Comparison of ENCODE assay signal across 9 cellular contexts in genomic region chr6:37222992-37223391, GRCh38. TPM values are rescaled to one million over a fixed set of nuclear protein-coding genes. Genes with fewer than 3 reads are reported as not detected.
DNase-seq lines count a peak whose midpoint lies in the region; ATAC-seq, FAIRE-seq and TF ChIP-seq lines count a peak whose summit lies in the region.
"Had no signal": no experiment of that assay in that cellular context is flagged by ENCODE, and none has a peak within 500 bp of the region (broad histone marks: within the 10 kb centered on the region; RNA-seq: fewer than 3 reads in every experiment).

No MANE protein-coding gene starts in this region.

- no peaks in the 10 kb centered on the region for H3K27me3 Mint-ChIP-seq in IgD-negative memory B cell
- no peaks in the 10 kb centered on the region for H3K27me3 Mint-ChIP-seq in natural killer cell treated with Interleukin-12 subunit alpha and Interleukin-12 subunit beta and Interleukin-15 and Interleukin-18, amount 100 ng/mL, for 72 hours

- peaks cover 5 to 15% (median 9%) of the 10 kb centered on the region in 3 donors for H3K4me1 Mint-ChIP-seq in IgD-negative memory B cell
- peaks cover 28 to 31% of the 10 kb centered on the region in 2 donors for H3K4me1 Mint-ChIP-seq in natural killer cell treated with Interleukin-12 subunit alpha and Interleukin-12 subunit beta and Interleukin-15 and Interleukin-18, amount 100 ng/mL, for 72 hours (ENCODE audit: low read depth in 2 of 2)

- H3K4me3 Mint-ChIP-seq in IgD-negative memory B cell = peak overlapping the region; percentile 84 to 93 (median 89)
- H3K4me3 Mint-ChIP-seq in natural killer cell treated with Interleukin-12 subunit alpha and Interleukin-12 subunit beta and Interleukin-15 and Interleukin-18, amount 100 ng/mL, for 72 hours = peak overlapping the region; percentile 82

- ATAC-seq in natural killer cell treated with Interleukin-12 subunit alpha and Interleukin-12 subunit beta and Interleukin-15 and Interleukin-18, amount 100 ng/mL, for 72 hours = no peak
- no peak for ATAC-seq in HG03095 (IDR thresholded peaks at IDR 0.05; ENCODE audit: unreplicated experiment)

- no peaks in the 10 kb centered on the region for H3K36me3 ChIP-seq in bronchial epithelial cell (ENCODE audit: control insufficient read depth, insufficient read depth, low read length)

- no peak for DNase-seq in AG09309 (ENCODE audit: low read depth)
- DNase-seq in bronchial epithelial cell (ENCODE audit: low read depth) = no peak
- no peak for DNase-seq in natural killer cell treated with Interleukin-12 subunit alpha and Interleukin-12 subunit beta and Interleukin-15 and Interleukin-18, amount 100 ng/mL, for 72 hours (ENCODE audit: low spot score)
- no peak for DNase-seq in KBM-7
- no peak for DNase-seq in NCI-H2196 treated with DMSO at 0.1 percent for 48 hours (lab: John Stamatoyannopoulos, UW; ENCODE audit: unreplicated experiment)
- no peak for DNase-seq in NCI-H187 treated with DMSO at 0.1 percent for 48 hours (lab: John Stamatoyannopoulos, UW)

- peaks cover 1% of the 10 kb centered on the region for H3K36me3 Mint-ChIP-seq in IgD-negative memory B cell
- H3K36me3 Mint-ChIP-seq in natural killer cell treated with Interleukin-12 subunit alpha and Interleukin-12 subunit beta and Interleukin-15 and Interleukin-18, amount 100 ng/mL, for 72 hours = no peaks in the 10 kb centered on the region

- no peak overlapping the region for H3K27ac Mint-ChIP-seq in IgD-negative memory B cell
- peak overlapping the region; percentile 44 to 66 for H3K27ac Mint-ChIP-seq in natural killer cell treated with Interleukin-12 subunit alpha and Interleukin-12 subunit beta and Interleukin-15 and Interleukin-18, amount 100 ng/mL, for 72 hours

- H3K9me3 Mint-ChIP-seq in IgD-negative memory B cell = no peaks in the 10 kb centered on the region
- H3K9me3 Mint-ChIP-seq in natural killer cell treated with Interleukin-12 subunit alpha and Interleukin-12 subunit beta and Interleukin-15 and Interleukin-18, amount 100 ng/mL, for 72 hours = no peaks in the 10 kb centered on the region

- no peaks in the 10 kb centered on the region for H3K27me3 ChIP-seq in bronchial epithelial cell (ENCODE audit: control insufficient read depth, insufficient read depth, low read length)

- H3K4me3 ChIP-seq in AG09309 (ENCODE audit: control insufficient read depth, low read depth, low read length) (peak overlapping the region; percentile 59), bronchial epithelial cell (ENCODE audit: low read depth, low read length) (peak overlapping the region; percentile 44)

- no peak for FAIRE-seq in bronchial epithelial cell (lab: Jason Lieb, UNC)
- FAIRE-seq: colon had no signal

- no peak for TF ChIP-seq CTCF in AG09309 (IDR thresholded peaks at IDR 0.05; ENCODE audit: control insufficient read depth, insufficient read depth, low read depth, low read length, missing control alignments)
- no peak for TF ChIP-seq CTCF in bronchial epithelial cell (IDR thresholded peaks at IDR 0.05; ENCODE audit: insufficient read depth, low read length, severe bottlenecking)

- in situ Hi-C loops in KBM-7 (cut with MboI; ENCODE audit: low pct_unique_long_range_greater_than_20kb, low sequenced_read_pairs) = loop anchor here (25.0 kb wide), 1 partner anchor 461 kb away; no protein-coding TSS in a partner anchor

RNA-seq across cellular contexts. Expression of gene TBC1D22B, which starts 34.6 kb away (rescaled TPM):
- polyA plus RNA-seq in IgD-negative memory B cell = 6.9 TPM
- 4.7 and 6.7 TPM in 2 replicates for total RNA-seq in bronchial epithelial cell
- 10 to 100 TPM; 27.3 to 37.8 TPM for total RNA-seq in natural killer cell treated with Interleukin-12 subunit alpha and Interleukin-12 subunit beta and Interleukin-15 and Interleukin-18, amount 100 ng/mL, for 72 hours

RNA-seq across cellular contexts. Expression of gene TMEM217, which starts 35.0 kb away (rescaled TPM):
- not detected for polyA plus RNA-seq in IgD-negative memory B cell
- total RNA-seq in bronchial epithelial cell = 0.26 and 0.38 TPM in 2 replicates
- total RNA-seq in natural killer cell treated with Interleukin-12 subunit alpha and Interleukin-12 subunit beta and Interleukin-15 and Interleukin-18, amount 100 ng/mL, for 72 hours = 10 to 100 TPM; 23.5 to 23.7 TPM

RNA-seq across cellular contexts. Expression of gene PIM1, which starts 53.0 kb away (rescaled TPM):
- polyA plus RNA-seq in IgD-negative memory B cell = 31.1 TPM
- total RNA-seq in bronchial epithelial cell = 29.2 and 35.3 TPM in 2 replicates
- 100 to 1,000 TPM; 511 to 723 TPM for total RNA-seq in natural killer cell treated with Interleukin-12 subunit alpha and Interleukin-12 subunit beta and Interleukin-15 and Interleukin-18, amount 100 ng/mL, for 72 hours

Comparison
In these comparisons a context has a peak if more than half of its experiments do, and no peak if none do; other contexts are left out.
1. H3K27ac Mint-ChIP-seq: peak in natural killer cell treated with Interleukin-12 subunit alpha and Interleukin-12 subunit beta and Interleukin-15 and Interleukin-18, amount 100 ng/mL, for 72 hours (2 of 2); none in IgD-negative memory B cell (0 of 3).
2. RNA of gene TMEM217, which starts 35.0 kb away (total RNA-seq): 23.5 to 23.7 TPM in natural killer cell treated with Interleukin-12 subunit alpha and Interleukin-12 subunit beta and Interleukin-15 and Interleukin-18, amount 100 ng/mL, for 72 hours; 0.26 to 0.38 TPM in bronchial epithelial cell; every median in the first group is over 10 times any median in the second.
3. RNA of gene PIM1, which starts 53.0 kb away (total RNA-seq): 511 to 723 TPM in natural killer cell treated with Interleukin-12 subunit alpha and Interleukin-12 subunit beta and Interleukin-15 and Interleukin-18, amount 100 ng/mL, for 72 hours; 29.2 to 35.3 TPM in bronchial epithelial cell; every median in the first group is over 10 times any median in the second.